Comparison of ENCODE assay signal across 8 cellular contexts in the genomic region with DNA sequence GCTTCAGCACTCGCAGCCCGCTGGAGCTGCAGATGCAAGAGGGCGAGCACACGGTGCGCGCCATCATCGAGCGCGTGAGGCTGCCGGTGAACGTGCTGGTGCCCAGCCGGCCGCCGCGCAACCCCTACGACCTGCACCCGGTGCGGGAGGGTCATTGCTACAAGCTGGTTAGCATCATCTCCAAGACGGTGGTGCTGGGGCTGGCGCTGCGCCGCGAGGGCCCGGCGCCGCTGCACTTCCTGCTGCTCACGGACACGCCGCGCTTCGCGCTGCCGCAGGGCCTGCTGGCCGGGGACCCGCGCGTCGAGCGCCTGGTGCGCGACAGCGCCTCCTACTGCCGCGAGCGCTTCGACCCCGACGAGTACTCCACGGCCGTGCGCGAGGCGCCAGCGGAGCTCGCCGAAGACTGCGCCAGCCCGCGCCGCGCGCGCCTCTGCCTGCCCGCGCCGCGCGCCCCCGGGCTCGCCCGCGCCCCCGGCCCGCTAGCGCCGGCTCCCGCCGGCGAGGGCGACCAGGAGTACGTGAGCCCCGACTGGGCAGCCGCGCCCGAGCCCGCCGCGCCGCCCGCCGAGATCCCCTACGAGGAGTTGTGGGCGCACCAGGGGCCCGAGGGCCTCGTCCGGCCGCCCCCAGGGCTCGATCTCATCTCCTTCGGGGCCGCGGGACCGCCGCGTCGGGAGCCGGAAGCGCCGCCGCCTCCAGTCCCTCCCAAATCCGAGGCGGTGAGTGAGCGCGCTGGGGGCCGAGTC. TPM values are rescaled to one million over a fixed set of nuclear protein-coding genes. Genes with fewer than 3 reads are reported as not detected.
A peak's percentile ranks its signal among the peaks of the same experiment; 100 is the strongest.
DNase-seq lines count a peak whose midpoint lies in the region; TF ChIP-seq lines count a peak whose summit lies in the region.

No MANE protein-coding gene starts in this region.

- DNase-seq in GM04503 (ENCODE audit: low read depth) (peak; percentile 23), H7 (peak; percentile 95), NCI-H2196 treated with DMSO at 0.1 percent for 48 hours (lab: John Stamatoyannopoulos, UW; ENCODE audit: unreplicated experiment) (peak; percentile 52), fibroblast of pulmonary artery (ENCODE audit: low read depth) (peak; percentile 87), pons (ENCODE audit: low spot score) (no peak)
- DNase-seq in activated T-cell treated with anti-CD3 and anti-CD28 coated beads, Interleukin-2, amount 50 U/mL, for 24 hours: peak; percentile 90

- no peaks in the 10 kb centered on the region for H3K9me3 Mint-ChIP-seq in activated T-cell treated with anti-CD3 and anti-CD28 coated beads, Interleukin-2, amount 50 U/mL, for 24 hours

- peaks cover 9% of the 10 kb centered on the region for H3K36me3 Mint-ChIP-seq in activated T-cell treated with anti-CD3 and anti-CD28 coated beads, Interleukin-2, amount 50 U/mL, for 24 hours (ENCODE audit: low read depth)

- H3K27me3 ChIP-seq in H7 (ENCODE audit: control insufficient read depth, insufficient read depth, low read length) (peaks cover 23% of the 10 kb centered on the region), neutrophil (peaks cover 69% of the 10 kb centered on the region), subcutaneous abdominal adipose tissue (ENCODE audit: control insufficient read depth in 5 of 5, insufficient read depth in 4 of 5, low read length in 5 of 5) (peaks cover 0 to 5% (median 0%) of the 10 kb centered on the region in 5 donors)

- H3K9ac ChIP-seq in subcutaneous abdominal adipose tissue (ENCODE audit: low read length in 5 of 5): peak overlapping the region in 4 of 5 donors; percentile 65 to 80 (median 74)

- H3K4me3 ChIP-seq in H7 (ENCODE audit: insufficient read depth, low read depth, low read length): peak overlapping the region; percentile 68
- H3K4me3 ChIP-seq in fibroblast of pulmonary artery (replicated peaks; ENCODE audit: low read depth, low read length): peak overlapping the region; percentile 56
- H3K4me3 ChIP-seq in neutrophil (ENCODE audit: low read depth in 1 of 2, low read length in 1 of 2): peak overlapping the region; percentile 55 to 59
- H3K4me3 ChIP-seq in subcutaneous abdominal adipose tissue (ENCODE audit: low read depth in 1 of 5, low read length in 5 of 5): peak overlapping the region in 4 of 5 donors; percentile 68 to 73 (median 70)

- peak overlapping the region; percentile 50 for H3K27ac Mint-ChIP-seq in activated T-cell treated with anti-CD3 and anti-CD28 coated beads, Interleukin-2, amount 50 U/mL, for 24 hours

- H3K9me3 ChIP-seq in neutrophil: no peaks in the 10 kb centered on the region
- no peaks in the 10 kb centered on the region for H3K9me3 ChIP-seq in subcutaneous abdominal adipose tissue (ENCODE audit: control insufficient read depth in 5 of 5, low read length in 5 of 5)

- TF ChIP-seq CTCF in fibroblast of pulmonary artery (IDR thresholded peaks at IDR 0.05; ENCODE audit: low read length, missing control alignments) (peak; percentile 32), neutrophil (IDR thresholded peaks at IDR 0.05) (peak; percentile 53)

- peaks cover 2% of the 10 kb centered on the region; the same call in 1 of the 2 replicates for H3K36me3 ChIP-seq in H7 (replicated peaks; ENCODE audit: control insufficient read depth, insufficient read depth, low read length)
- H3K36me3 ChIP-seq in neutrophil: peaks cover 5% of the 10 kb centered on the region
- H3K36me3 ChIP-seq in subcutaneous abdominal adipose tissue (ENCODE audit: control insufficient read depth in 5 of 5, insufficient read depth in 5 of 5, low read length in 5 of 5): peaks cover 0 to 6% (median 2%) of the 10 kb centered on the region in 5 donors

- peaks cover 22% of the 10 kb centered on the region for H3K4me1 Mint-ChIP-seq in activated T-cell treated with anti-CD3 and anti-CD28 coated beads, Interleukin-2, amount 50 U/mL, for 24 hours (ENCODE audit: low read depth)

- no peak overlapping the region for H3K27ac ChIP-seq in neutrophil
- no peak overlapping the region for H3K27ac ChIP-seq in subcutaneous abdominal adipose tissue (ENCODE audit: low read depth, low read length)

- H3K4me1 ChIP-seq in neutrophil (ENCODE audit: control insufficient read depth in 1 of 2, insufficient read depth in 1 of 2, low read depth in 1 of 2, low read length in 1 of 2): peaks cover 8 to 9% of the 10 kb centered on the region in 2 experiments
- peaks cover 3 to 29% (median 24%) of the 10 kb centered on the region in 5 donors for H3K4me1 ChIP-seq in subcutaneous abdominal adipose tissue (ENCODE audit: control insufficient read depth in 5 of 5, insufficient read depth in 5 of 5, low read length in 5 of 5)

- peaks cover 16% of the 10 kb centered on the region for H3K27me3 Mint-ChIP-seq in activated T-cell treated with anti-CD3 and anti-CD28 coated beads, Interleukin-2, amount 50 U/mL, for 24 hours

- peak overlapping the region; percentile 79 for H3K4me3 Mint-ChIP-seq in activated T-cell treated with anti-CD3 and anti-CD28 coated beads, Interleukin-2, amount 50 U/mL, for 24 hours

RNA-seq across cellular contexts. Expression of gene GAREM2, which starts 11.8 kb away (rescaled TPM):
- total RNA-seq in H7 (2014; rRNA removed; shearing (Covaris generic)): 7.2 and 9.5 TPM in 2 replicates

RNA-seq across cellular contexts. Expression of gene HADHA, which starts 59.7 kb away (rescaled TPM):
- total RNA-seq in H7 (2014; rRNA removed; shearing (Covaris generic)): 111 and 137 TPM in 2 replicates
